ENCODE assay signal across 31 cellular contexts in genomic region chr5:138926688-138927448, GRCh38. TPM values are rescaled to one million over a fixed set of nuclear protein-coding genes. Genes with fewer than 3 reads are reported as not detected.
DNase-seq lines count a peak whose midpoint lies in the region; ATAC-seq lines count a peak whose summit lies in the region.
"Had no signal": no experiment of that assay in that cellular context is flagged by ENCODE, and none has a peak within 500 bp of the region (broad histone marks: within the 10 kb centered on the region; RNA-seq: fewer than 3 reads in every experiment).

No MANE protein-coding gene starts in this region.

- intact Hi-C loops in Right ventricle myocardium superior (cut with DNase I) (no loop called here), cardiac septum (cut with DNase I) (no loop called here), left ventricle myocardium superior (cut with micrococcal nuclease) (no loop called here)

- no peak for DNase-seq in Right ventricle myocardium superior
- no peak for DNase-seq in cardiac septum (ENCODE audit: low spot score)
- DNase-seq in left ventricle myocardium superior, result no peak
- DNase-seq in pons (ENCODE audit: low spot score), result peak; percentile 47
- DNase-seq in NCI-H146 treated with DMSO at 0.1 percent for 48 hours (lab: John Stamatoyannopoulos, UW; ENCODE audit: unreplicated experiment), result no peak
- DNase-seq in DMS 273 treated with DMSO at 0.1 percent for 48 hours (lab: John Stamatoyannopoulos, UW), result no peak
- no peak for DNase-seq in NAMALWA (ENCODE audit: low spot score)
- DNase-seq: activated CD4-positive, alpha-beta memory T cell treated with anti-CD3 and anti-CD28 coated beads, Interleukin-2, amount 10 ng/mL, durations not matched to agents 7 days and 5 days; activated CD4-positive, CD25-positive, alpha-beta regulatory T cell treated with anti-CD3 and anti-CD28 coated beads, Interleukin-2, amount 50 U/mL, for 72 hours; activated effector memory CD4-positive, alpha-beta T cell treated with Interleukin-2 at 50 U/mL for 16 hours; activated T-cell treated with anti-CD3 and anti-CD28 coated beads for 4 hours; AML-193; CD8-positive, alpha-beta memory T cell; colonic mucosa; effector memory CD8-positive, alpha-beta T cell; foreskin melanocyte; GDM1; HFFc6; mammary epithelial cell; MG63; NCI-H1694 treated with DMSO at 0.1 percent for 48 hours; NCI-H2171 treated with DMSO at 0.1 percent for 48 hours; NCI-H524 treated with DMSO at 0.1 percent for 48 hours; Peyer's patch; SJCRH30; stimulated activated CD4-positive, alpha-beta T cell treated with anti-CD3 and anti-CD28 coated beads, Interleukin-4, amount 100 ng/mL, for 1 hour; stimulated activated naive CD4-positive, alpha-beta T cell; T-helper 1 cell; transverse colon had no signal

- ATAC-seq in Right ventricle myocardium superior (ENCODE audit: poor library complexity), result peak; percentile 7
- peak; percentile 10 for ATAC-seq in left ventricle myocardium superior
- ATAC-seq in HG03135 (IDR thresholded peaks at IDR 0.05; ENCODE audit: unreplicated experiment), result no peak
- ATAC-seq: effector memory CD8-positive, alpha-beta T cell had no signal

RNA-seq across cellular contexts. Expression of gene LRRTM2, which starts 51.7 kb away (rescaled TPM):
- total RNA-seq in Right ventricle myocardium superior (not detected), cardiac septum (not detected), left ventricle myocardium superior (0.12 TPM)
- total RNA-seq: A172; CD8-positive, alpha-beta memory T cell had no signal
